Comparison of ENCODE assay signal across 17 cellular contexts in the genomic region with DNA sequence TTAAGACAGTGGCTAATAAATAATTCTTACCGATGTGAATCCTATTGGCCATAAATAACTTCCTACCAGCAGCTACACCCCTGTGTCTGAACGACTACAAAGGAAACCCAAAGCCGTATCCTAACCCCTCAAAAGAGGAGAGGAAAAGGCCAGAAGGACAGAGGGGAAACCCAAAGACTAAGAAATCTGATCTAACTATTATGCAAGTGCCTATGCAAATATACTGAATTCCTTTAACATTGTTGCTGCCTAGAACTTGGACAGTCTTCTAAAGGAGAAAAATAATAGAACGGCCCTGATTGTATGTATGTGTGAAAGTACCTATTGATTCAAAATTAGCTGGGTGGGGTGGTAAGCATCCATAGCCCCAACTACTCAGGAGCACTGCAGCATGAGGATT. TPM values are rescaled to one million over a fixed set of nuclear protein-coding genes. Genes with fewer than 3 reads are reported as not detected.
"Had no signal": no experiment of that assay in that cellular context is flagged by ENCODE, and none has a peak within 500 bp of the region (broad histone marks: within the 10 kb centered on the region; RNA-seq: fewer than 3 reads in every experiment).

No MANE protein-coding gene starts in this region.

- H3K36me3 ChIP-seq: cardiac muscle cell, heart right ventricle, neural progenitor cell, pancreas, transverse colon had no signal

- H3K9me3 ChIP-seq: heart right ventricle, pancreas, transverse colon had no signal

- DNase-seq: activated CD4-positive, alpha-beta memory T cell treated with anti-CD3 and anti-CD28 coated beads for 36 hours; activated gamma-delta T cell; activated T-cell treated with anti-CD3 and anti-CD28 coated beads, Interleukin-2, amount 50 U/mL, for 48 hours; effector CD4-positive, alpha-beta T cell; heart right ventricle; retina had no signal

- H3K27ac ChIP-seq: cardiac muscle cell, heart right ventricle, neural progenitor cell had no signal

- FAIRE-seq: astrocyte, colon, endothelial cell of umbilical vein, frontal cortex, pancreas had no signal

- H3K4me3 ChIP-seq: cardiac muscle cell, heart right ventricle, neural progenitor cell had no signal

- H3K4me1 ChIP-seq: neural progenitor cell had no signal

- H3K27me3 ChIP-seq: cardiac muscle cell, heart right ventricle, neural progenitor cell, pancreas, transverse colon had no signal

RNA-seq across cellular contexts. Expression of a gene that starts 1.0 kb away (rescaled TPM):
- total RNA-seq: activated CD4-positive, alpha-beta memory T cell treated with anti-CD3 and anti-CD28 coated beads for 36 hours; cardiac muscle cell; endothelial cell of umbilical vein; frontal cortex; heart right ventricle; kidney epithelial cell; mesothelial cell of epicardium; subcutaneous adipose tissue had no signal
- polyA plus RNA-seq: cardiac muscle cell, endothelial cell of umbilical vein had no signal
